Comparison of ENCODE assay signal across 36 cellular contexts in the genomic region with DNA sequence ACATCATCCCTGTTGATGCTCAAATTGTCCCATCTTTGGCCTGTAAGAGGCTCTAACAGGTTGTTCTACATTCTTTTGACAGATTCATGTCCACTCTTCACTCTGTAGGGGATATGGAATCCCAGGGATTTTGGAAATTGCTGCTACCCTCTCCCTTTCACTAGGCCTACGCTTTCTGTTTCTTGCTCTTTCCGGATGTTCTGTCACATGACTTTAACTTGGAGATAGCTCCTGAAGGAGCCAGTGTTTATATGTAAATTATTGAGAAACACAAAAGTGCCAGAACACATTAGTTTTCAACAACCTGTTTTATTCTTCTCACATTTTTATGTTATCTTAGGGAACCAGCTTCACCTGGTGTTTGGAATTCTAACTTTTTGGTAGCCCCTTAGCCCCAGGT.
"Had no signal": no experiment of that assay in that cellular context is flagged by ENCODE, and none has a peak within 500 bp of the region (broad histone marks: within the 10 kb centered on the region; RNA-seq: fewer than 3 reads in every experiment).

No MANE protein-coding gene starts in this region.

- H3K27ac Mint-ChIP-seq: activated B cell treated with CpG ODN at 0.5 μM for 24 hours; activated CD4-positive, alpha-beta memory T cell treated with anti-CD3 and anti-CD28 coated beads, Interleukin-2, amount 10 ng/mL, durations not matched to agents 7 days and 5 days; activated CD4-positive, alpha-beta T cell treated with anti-CD3 and anti-CD28 coated beads, Interleukin-2, amount 10 ng/mL, durations not matched to agents 24 days and 14 days; activated CD8-positive, alpha-beta memory T cell treated with anti-CD3 and anti-CD28 coated beads, Interleukin-2, amount 10 ng/mL, durations not matched to agents 7 days and 5 days; activated CD8-positive, alpha-beta T cell treated with anti-CD3 and anti-CD28 coated beads, Interleukin-2, amount 10 ng/mL, durations not matched to agents 7 days and 5 days; activated naive CD4-positive, alpha-beta T cell treated with anti-CD3 and anti-CD28 coated beads, Interleukin-2, amount 10 ng/mL, durations not matched to agents 7 days and 5 days; activated naive CD4-positive, alpha-beta T cell treated with anti-CD3 and anti-CD28 coated beads, Interleukin-2, amount 50 U/mL, for 24 hours; activated naive CD8-positive, alpha-beta T cell; activated naive CD8-positive, alpha-beta T cell treated with anti-CD3 and anti-CD28 coated beads, Interleukin-2, amount 10 ng/mL, durations not matched to agents 7 days and 5 days; activated naive CD8-positive, alpha-beta T cell treated with anti-CD3 and anti-CD28 coated beads, Interleukin-2, amount 50 U/mL, for 24 hours; activated T-cell treated with anti-CD3 and anti-CD28 coated beads, Interleukin-2, amount 50 U/mL, for 24 hours; activated T-helper 2 cell treated with anti-CD3 and anti-CD28 coated beads, Interferon-gamma antibody, Interleukin-2, Interleukin-4, amounts not matched to agents 10 μg/mL and 5 μg/mL and 100 μg/mL, durations not matched to agents 14 hours and 24 hours and 36 hours; brain; T-helper 1 cell treated with Interleukin-12 subunit alpha and Interleukin-12 subunit beta and Interleukin-4 antibody, amounts not matched to agents 30 μg/mL and 1 μg/mL, for 36 hours; T-helper 2 cell treated with Interferon-gamma antibody and Interleukin-4, amounts not matched to agents 5 μg/mL and 100 μg/mL, for 36 hours had no signal

- H3K27ac ChIP-seq: ascending aorta, cardiac muscle cell, WERI-Rb-1 had no signal

- ATAC-seq: activated CD8-positive, alpha-beta memory T cell treated with anti-CD3 and anti-CD28 coated beads, Interleukin-2, amount 10 ng/mL, durations not matched to agents 7 days and 5 days; activated CD8-positive, alpha-beta T cell treated with anti-CD3 and anti-CD28 coated beads, Interleukin-2, amount 10 ng/mL, durations not matched to agents 7 days and 5 days; activated naive CD8-positive, alpha-beta T cell treated with anti-CD3 and anti-CD28 coated beads, Interleukin-2, amount 50 U/mL, for 24 hours had no signal

- H3K9me3 Mint-ChIP-seq: activated B cell treated with CpG ODN at 0.5 μM for 24 hours; activated CD4-positive, alpha-beta memory T cell treated with anti-CD3 and anti-CD28 coated beads, Interleukin-2, amount 10 ng/mL, durations not matched to agents 7 days and 5 days; activated CD4-positive, alpha-beta T cell treated with anti-CD3 and anti-CD28 coated beads, Interleukin-2, amount 10 ng/mL, durations not matched to agents 24 days and 14 days; activated naive CD4-positive, alpha-beta T cell treated with anti-CD3 and anti-CD28 coated beads, Interleukin-2, amount 10 ng/mL, durations not matched to agents 7 days and 5 days; activated naive CD4-positive, alpha-beta T cell treated with anti-CD3 and anti-CD28 coated beads, Interleukin-2, amount 50 U/mL, for 24 hours; activated naive CD8-positive, alpha-beta T cell treated with anti-CD3 and anti-CD28 coated beads, Interleukin-2, amount 10 ng/mL, durations not matched to agents 7 days and 5 days; activated naive CD8-positive, alpha-beta T cell treated with anti-CD3 and anti-CD28 coated beads, Interleukin-2, amount 50 U/mL, for 24 hours; activated T-cell treated with anti-CD3 and anti-CD28 coated beads, Interleukin-2, amount 50 U/mL, for 24 hours; activated T-helper 2 cell treated with anti-CD3 and anti-CD28 coated beads, Interferon-gamma antibody, Interleukin-2, Interleukin-4, amounts not matched to agents 10 μg/mL and 5 μg/mL and 100 μg/mL, durations not matched to agents 14 hours and 24 hours and 36 hours; brain; central memory CD8-positive, alpha-beta T cell; T-helper 1 cell treated with Interleukin-12 subunit alpha and Interleukin-12 subunit beta and Interleukin-4 antibody, amounts not matched to agents 30 μg/mL and 1 μg/mL, for 36 hours; T-helper 2 cell treated with Interferon-gamma antibody and Interleukin-4, amounts not matched to agents 5 μg/mL and 100 μg/mL, for 36 hours had no signal

- H3K4me1 Mint-ChIP-seq: activated naive CD4-positive, alpha-beta T cell treated with anti-CD3 and anti-CD28 coated beads, Interleukin-2, amount 10 ng/mL, durations not matched to agents 7 days and 5 days; activated naive CD4-positive, alpha-beta T cell treated with anti-CD3 and anti-CD28 coated beads, Interleukin-2, amount 50 U/mL, for 24 hours; activated naive CD8-positive, alpha-beta T cell treated with anti-CD3 and anti-CD28 coated beads, Interleukin-2, amount 10 ng/mL, durations not matched to agents 7 days and 5 days; activated naive CD8-positive, alpha-beta T cell treated with anti-CD3 and anti-CD28 coated beads, Interleukin-2, amount 50 U/mL, for 24 hours; central memory CD8-positive, alpha-beta T cell had no signal

- H3K36me3 ChIP-seq: ascending aorta, cardiac muscle cell, WERI-Rb-1 had no signal

- H3K36me3 Mint-ChIP-seq: activated CD8-positive, alpha-beta memory T cell treated with anti-CD3 and anti-CD28 coated beads, Interleukin-2, amount 10 ng/mL, durations not matched to agents 7 days and 5 days; activated naive CD4-positive, alpha-beta T cell treated with anti-CD3 and anti-CD28 coated beads, Interleukin-2, amount 10 ng/mL, durations not matched to agents 7 days and 5 days; activated naive CD4-positive, alpha-beta T cell treated with anti-CD3 and anti-CD28 coated beads, Interleukin-2, amount 50 U/mL, for 24 hours; activated naive CD8-positive, alpha-beta T cell; activated naive CD8-positive, alpha-beta T cell treated with anti-CD3 and anti-CD28 coated beads, Interleukin-2, amount 10 ng/mL, durations not matched to agents 7 days and 5 days; brain had no signal

- H3K4me3 Mint-ChIP-seq: activated B cell treated with CpG ODN at 0.5 μM for 24 hours; activated CD4-positive, alpha-beta memory T cell treated with anti-CD3 and anti-CD28 coated beads, Interleukin-2, amount 10 ng/mL, durations not matched to agents 7 days and 5 days; activated CD4-positive, alpha-beta T cell treated with anti-CD3 and anti-CD28 coated beads, Interleukin-2, amount 10 ng/mL, durations not matched to agents 24 days and 14 days; activated CD8-positive, alpha-beta memory T cell treated with anti-CD3 and anti-CD28 coated beads, Interleukin-2, amount 10 ng/mL, durations not matched to agents 7 days and 5 days; activated CD8-positive, alpha-beta T cell treated with anti-CD3 and anti-CD28 coated beads, Interleukin-2, amount 10 ng/mL, durations not matched to agents 7 days and 5 days; activated naive CD4-positive, alpha-beta T cell treated with anti-CD3 and anti-CD28 coated beads, Interleukin-2, amount 10 ng/mL, durations not matched to agents 7 days and 5 days; activated naive CD4-positive, alpha-beta T cell treated with anti-CD3 and anti-CD28 coated beads, Interleukin-2, amount 50 U/mL, for 24 hours; activated naive CD8-positive, alpha-beta T cell; activated naive CD8-positive, alpha-beta T cell treated with anti-CD3 and anti-CD28 coated beads, Interleukin-2, amount 10 ng/mL, durations not matched to agents 7 days and 5 days; activated naive CD8-positive, alpha-beta T cell treated with anti-CD3 and anti-CD28 coated beads, Interleukin-2, amount 50 U/mL, for 24 hours; activated T-cell treated with anti-CD3 and anti-CD28 coated beads, Interleukin-2, amount 50 U/mL, for 24 hours; brain; central memory CD8-positive, alpha-beta T cell; T-helper 1 cell treated with Interleukin-12 subunit alpha and Interleukin-12 subunit beta and Interleukin-4 antibody, amounts not matched to agents 30 μg/mL and 1 μg/mL, for 36 hours; T-helper 2 cell treated with Interferon-gamma antibody and Interleukin-4, amounts not matched to agents 5 μg/mL and 100 μg/mL, for 36 hours had no signal

- H3K4me1 ChIP-seq: ascending aorta had no signal

- H3K27me3 ChIP-seq: ascending aorta, cardiac muscle cell had no signal

- DNase-seq: activated B cell treated with CpG ODN at 0.5 μM for 24 hours; activated CD4-positive, alpha-beta memory T cell treated with anti-CD3 and anti-CD28 coated beads, Interleukin-2, amount 10 ng/mL, durations not matched to agents 7 days and 5 days; activated CD4-positive, alpha-beta T cell treated with anti-CD3 and anti-CD28 coated beads for 4 hours; activated CD4-positive, alpha-beta T cell treated with anti-CD3 and anti-CD28 coated beads, Interleukin-2, amount 10 ng/mL, durations not matched to agents 24 days and 14 days; activated CD4-positive, alpha-beta T cell treated with anti-CD3 and anti-CD28 coated beads, Interleukin-2, amount 50 U/mL, for 1 hour; activated CD4-positive, alpha-beta T cell treated with anti-CD3 and anti-CD28 coated beads, Interleukin-2, amount 50 U/mL, for 4 hours; activated CD4-positive, CD25-positive, alpha-beta regulatory T cell treated with anti-CD3 and anti-CD28 coated beads, Interleukin-2, amount 50 U/mL, for 72 hours; activated CD8-positive, alpha-beta memory T cell treated with anti-CD3 and anti-CD28 coated beads for 24 hours; activated CD8-positive, alpha-beta memory T cell treated with anti-CD3 and anti-CD28 coated beads, Interleukin-2, amount 10 ng/mL, durations not matched to agents 7 days and 5 days; activated CD8-positive, alpha-beta memory T cell treated with anti-CD3 and anti-CD28 coated beads, Interleukin-2, amount 50 U/mL, for 48 hours; activated CD8-positive, alpha-beta T cell treated with anti-CD3 and anti-CD28 coated beads, Interleukin-2, amount 10 ng/mL, durations not matched to agents 7 days and 5 days; activated effector memory CD4-positive, alpha-beta T cell treated with Interleukin-2 at 50 U/mL for 16 hours; activated gamma-delta T cell; activated naive CD4-positive, alpha-beta T cell treated with anti-CD3 and anti-CD28 coated beads, Interleukin-2, amount 10 ng/mL, durations not matched to agents 7 days and 5 days; activated naive CD4-positive, alpha-beta T cell treated with Interleukin-2 at 50 U/mL for 16 hours; activated naive CD8-positive, alpha-beta T cell treated with anti-CD3 and anti-CD28 coated beads, Interleukin-2, amount 10 ng/mL, durations not matched to agents 7 days and 5 days; activated naive CD8-positive, alpha-beta T cell treated with anti-CD3 and anti-CD28 coated beads, Interleukin-2, amount 50 U/mL, for 24 hours; activated T-cell treated with anti-CD3 and anti-CD28 coated beads, Interleukin-2, amount 50 U/mL, for 24 hours; activated T-cell treated with anti-CD3 and anti-CD28 coated beads, Interleukin-2, amount 50 U/mL, for 48 hours; amygdala; anterior cingulate cortex; caudate nucleus; cerebellar nuclear complex; T-helper 1 cell; T-helper 2 cell; T-helper 9 cell; WERI-Rb-1 had no signal

- H3K27me3 Mint-ChIP-seq: activated B cell treated with CpG ODN at 0.5 μM for 24 hours; activated CD4-positive, alpha-beta memory T cell treated with anti-CD3 and anti-CD28 coated beads, Interleukin-2, amount 10 ng/mL, durations not matched to agents 7 days and 5 days; activated CD4-positive, alpha-beta T cell treated with anti-CD3 and anti-CD28 coated beads, Interleukin-2, amount 10 ng/mL, durations not matched to agents 24 days and 14 days; activated naive CD4-positive, alpha-beta T cell treated with anti-CD3 and anti-CD28 coated beads, Interleukin-2, amount 10 ng/mL, durations not matched to agents 7 days and 5 days; activated naive CD4-positive, alpha-beta T cell treated with anti-CD3 and anti-CD28 coated beads, Interleukin-2, amount 50 U/mL, for 24 hours; activated naive CD8-positive, alpha-beta T cell; activated naive CD8-positive, alpha-beta T cell treated with anti-CD3 and anti-CD28 coated beads, Interleukin-2, amount 10 ng/mL, durations not matched to agents 7 days and 5 days; activated naive CD8-positive, alpha-beta T cell treated with anti-CD3 and anti-CD28 coated beads, Interleukin-2, amount 50 U/mL, for 24 hours; activated T-cell treated with anti-CD3 and anti-CD28 coated beads, Interleukin-2, amount 50 U/mL, for 24 hours; central memory CD8-positive, alpha-beta T cell had no signal

- H3K9me3 ChIP-seq: ascending aorta had no signal

- H3K4me3 ChIP-seq: ascending aorta, cardiac muscle cell had no signal
